2 cellular contexts compared by ENCODE assay signal in the genomic region with DNA sequence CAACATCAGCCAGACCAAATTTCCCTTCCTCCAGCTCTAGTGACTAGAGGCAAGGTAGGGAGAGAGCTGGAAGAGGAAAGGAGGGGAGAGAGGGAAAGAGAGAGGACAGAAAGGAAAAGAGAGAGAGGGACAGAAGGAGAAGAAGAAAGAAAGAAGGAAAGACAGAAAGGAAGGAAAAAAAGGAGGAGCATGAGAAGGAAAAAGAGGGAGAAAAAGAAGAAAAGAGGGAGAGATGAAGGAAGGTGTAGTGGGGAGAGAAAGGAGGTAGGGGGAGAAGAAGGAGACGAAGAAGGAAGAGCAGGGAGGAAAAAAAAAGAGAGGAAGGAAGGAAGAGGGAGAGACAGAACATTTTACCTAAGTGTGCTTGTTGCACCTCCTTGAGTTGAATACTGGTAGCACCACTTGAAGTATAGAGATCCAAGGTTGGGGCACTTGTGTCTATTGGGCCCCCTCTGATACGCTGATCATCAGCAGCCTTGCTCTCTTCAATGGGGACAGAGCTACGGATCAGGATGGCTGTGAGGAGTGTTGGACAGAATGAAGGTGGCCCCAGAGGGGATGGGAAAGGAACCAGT.
A peak's percentile ranks its signal among the peaks of the same experiment; 100 is the strongest.
TF ChIP-seq lines count a peak whose summit lies in the region.

No MANE protein-coding gene starts in this region.

TF ChIP-seq in GM23338, 12 proteins besides CTCF, POLR2A, EP300 and RAD21 (continued from another document):
- TF ChIP-seq REST (IDR thresholded peaks at IDR 0.05; ENCODE audit: unreplicated experiment): no peak
- no peak for TF ChIP-seq STAT1 (IDR thresholded peaks at IDR 0.05; ENCODE audit: unreplicated experiment)
- TF ChIP-seq EZH2phosphoT487 (IDR thresholded peaks at IDR 0.05; ENCODE audit: unreplicated experiment): no peak

TF ChIP-seq in K562, 482 proteins besides CTCF, POLR2A, EP300 and RAD21 (continued from another document):
- peak; percentile 86 for TF ChIP-seq ZNF512 (tag; IDR thresholded peaks at IDR 0.05)
- TF ChIP-seq, protein P1, sequence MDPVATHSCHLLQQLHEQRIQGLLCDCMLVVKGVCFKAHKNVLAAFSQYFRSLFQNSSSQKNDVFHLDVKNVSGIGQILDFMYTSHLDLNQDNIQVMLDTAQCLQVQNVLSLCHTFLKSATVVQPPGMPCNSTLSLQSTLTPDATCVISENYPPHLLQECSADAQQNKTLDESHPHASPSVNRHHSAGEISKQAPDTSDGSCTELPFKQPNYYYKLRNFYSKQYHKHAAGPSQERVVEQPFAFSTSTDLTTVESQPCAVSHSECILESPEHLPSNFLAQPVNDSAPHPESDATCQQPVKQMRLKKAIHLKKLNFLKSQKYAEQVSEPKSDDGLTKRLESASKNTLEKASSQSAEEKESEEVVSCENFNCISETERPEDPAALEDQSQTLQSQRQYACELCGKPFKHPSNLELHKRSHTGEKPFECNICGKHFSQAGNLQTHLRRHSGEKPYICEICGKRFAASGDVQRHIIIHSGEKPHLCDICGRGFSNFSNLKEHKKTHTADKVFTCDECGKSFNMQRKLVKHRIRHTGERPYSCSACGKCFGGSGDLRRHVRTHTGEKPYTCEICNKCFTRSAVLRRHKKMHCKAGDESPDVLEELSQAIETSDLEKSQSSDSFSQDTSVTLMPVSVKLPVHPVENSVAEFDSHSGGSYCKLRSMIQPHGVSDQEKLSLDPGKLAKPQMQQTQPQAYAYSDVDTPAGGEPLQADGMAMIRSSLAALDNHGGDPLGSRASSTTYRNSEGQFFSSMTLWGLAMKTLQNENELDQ (CRISPR knock-in tag; IDR thresholded peaks at IDR 0.05; ENCODE audit: borderline replicate concordance): no peak
- no peak for TF ChIP-seq HNRNPL (IDR thresholded peaks at IDR 0.05; ENCODE audit: low read depth, low read length)
